2 cellular contexts compared by ENCODE assay signal in the genomic region with DNA sequence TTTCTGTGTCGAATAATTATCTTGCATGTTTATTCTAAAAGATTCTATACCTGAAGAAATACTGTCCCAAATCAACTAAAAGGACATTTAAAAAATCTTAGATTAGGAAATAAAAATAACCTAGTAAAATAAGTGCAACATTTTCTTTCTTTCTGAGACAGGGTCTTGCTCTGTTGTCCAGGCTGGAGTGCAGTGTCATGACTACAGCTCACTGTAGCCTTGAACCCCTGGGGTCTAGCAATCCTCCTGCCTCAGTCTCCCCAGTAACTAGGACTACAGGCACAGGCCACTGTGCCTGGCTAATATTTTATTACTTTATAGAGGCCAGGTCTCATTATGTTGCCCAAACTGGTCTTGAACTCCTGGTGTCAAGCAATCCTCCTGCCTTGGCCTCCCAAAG.
TF ChIP-seq lines count a peak whose summit lies in the region.

No MANE protein-coding gene starts in this region.

TF ChIP-seq in K562, 482 proteins besides CTCF, POLR2A, EP300 and RAD21:
- TF ChIP-seq ZNF121 (CRISPR knock-in tag; conservative IDR thresholded peaks at IDR 0.05) (peak; percentile 74), TBP (optimal IDR thresholded peaks at IDR 0.05; ENCODE audit: low read depth, low read length) (no peak), ZNF165 (CRISPR knock-in tag; IDR thresholded peaks at IDR 0.05; ENCODE audit: borderline replicate concordance) (no peak), CHCHD3 (CRISPR knock-in tag; IDR thresholded peaks at IDR 0.05) (no peak), MYBL2 (IDR thresholded peaks at IDR 0.05; ENCODE audit: low read depth) (no peak), MYBL2 (CRISPR knock-in tag; IDR thresholded peaks at IDR 0.05; ENCODE audit: borderline replicate concordance) (no peak), TCFL5 (CRISPR knock-in tag; conservative IDR thresholded peaks at IDR 0.05) (no peak), SNAPC5 (CRISPR knock-in tag; IDR thresholded peaks at IDR 0.05) (no peak)
- TF ChIP-seq, protein P1, sequence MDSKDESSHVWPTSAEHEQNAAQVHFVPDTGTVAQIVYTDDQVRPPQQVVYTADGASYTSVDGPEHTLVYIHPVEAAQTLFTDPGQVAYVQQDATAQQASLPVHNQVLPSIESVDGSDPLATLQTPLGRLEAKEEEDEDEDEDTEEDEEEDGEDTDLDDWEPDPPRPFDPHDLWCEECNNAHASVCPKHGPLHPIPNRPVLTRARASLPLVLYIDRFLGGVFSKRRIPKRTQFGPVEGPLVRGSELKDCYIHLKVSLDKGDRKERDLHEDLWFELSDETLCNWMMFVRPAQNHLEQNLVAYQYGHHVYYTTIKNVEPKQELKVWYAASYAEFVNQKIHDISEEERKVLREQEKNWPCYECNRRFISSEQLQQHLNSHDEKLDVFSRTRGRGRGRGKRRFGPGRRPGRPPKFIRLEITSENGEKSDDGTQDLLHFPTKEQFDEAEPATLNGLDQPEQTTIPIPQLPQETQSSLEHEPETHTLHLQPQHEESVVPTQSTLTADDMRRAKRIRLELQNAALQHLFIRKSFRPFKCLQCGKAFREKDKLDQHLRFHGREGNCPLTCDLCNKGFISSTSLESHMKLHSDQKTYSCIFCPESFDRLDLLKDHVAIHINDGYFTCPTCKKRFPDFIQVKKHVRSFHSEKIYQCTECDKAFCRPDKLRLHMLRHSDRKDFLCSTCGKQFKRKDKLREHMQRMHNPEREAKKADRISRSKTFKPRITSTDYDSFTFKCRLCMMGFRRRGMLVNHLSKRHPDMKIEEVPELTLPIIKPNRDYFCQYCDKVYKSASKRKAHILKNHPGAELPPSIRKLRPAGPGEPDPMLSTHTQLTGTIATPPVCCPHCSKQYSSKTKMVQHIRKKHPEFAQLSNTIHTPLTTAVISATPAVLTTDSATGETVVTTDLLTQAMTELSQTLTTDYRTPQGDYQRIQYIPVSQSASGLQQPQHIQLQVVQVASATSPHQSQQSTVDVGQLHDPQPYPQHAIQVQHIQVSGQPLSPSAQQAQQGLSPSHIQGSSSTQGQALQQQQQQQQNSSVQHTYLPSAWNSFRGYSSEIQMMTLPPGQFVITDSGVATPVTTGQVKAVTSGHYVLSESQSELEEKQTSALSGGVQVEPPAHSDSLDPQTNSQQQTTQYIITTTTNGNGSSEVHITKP (IDR thresholded peaks at IDR 0.05; ENCODE audit: partially characterized antibody), result no peak
TF ChIP-seq in K562: peak in this region for 1.

TF ChIP-seq in endothelial cell of umbilical vein, 7 proteins besides CTCF, POLR2A, EP300 and RAD21:
- no peak for TF ChIP-seq GATA2 (IDR thresholded peaks at IDR 0.05; ENCODE audit: insufficient read depth, insufficient read length, low read depth, low read length)
- no peak for TF ChIP-seq FOS (IDR thresholded peaks at IDR 0.05; ENCODE audit: borderline replicate concordance, insufficient read depth, low read length)
- TF ChIP-seq POLR2AphosphoS5 (IDR thresholded peaks at IDR 0.05; ENCODE audit: insufficient read depth, low read depth, low read length), result no peak
- TF ChIP-seq EZH2 (IDR thresholded peaks at IDR 0.05; ENCODE audit: borderline replicate concordance, low read depth, low read length, severe bottlenecking), result no peak
- TF ChIP-seq MYC (IDR thresholded peaks at IDR 0.05; ENCODE audit: low read depth, low read length), result no peak
- TF ChIP-seq JUN (IDR thresholded peaks at IDR 0.05; ENCODE audit: borderline replicate concordance, insufficient read depth, insufficient read length, low read depth), result no peak
- no peak for TF ChIP-seq MAX (IDR thresholded peaks at IDR 0.05; ENCODE audit: insufficient read depth, insufficient read length)
